1 cellular context compared by ENCODE assay signal in the genomic region with DNA sequence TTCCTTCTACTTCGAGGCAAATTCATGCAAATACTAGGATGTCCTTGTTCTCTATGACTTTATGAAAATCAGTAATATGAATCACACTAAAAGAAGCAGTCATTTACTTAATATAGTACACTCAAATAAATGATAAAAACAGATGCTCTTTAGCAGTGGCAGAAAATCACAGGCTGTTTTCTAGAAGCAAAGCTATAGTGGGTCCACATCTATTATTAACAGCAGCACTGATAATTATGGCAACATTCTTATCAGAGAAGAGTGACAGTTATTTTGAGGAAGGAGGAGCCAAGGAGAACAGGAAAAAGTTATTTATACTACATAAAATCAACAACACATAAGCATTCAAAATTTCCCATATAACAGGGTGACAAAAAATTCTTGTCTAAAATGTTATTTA.
TF ChIP-seq lines count a peak whose summit lies in the region.

No MANE protein-coding gene starts in this region.

TF ChIP-seq in endothelial cell of umbilical vein, 7 proteins besides CTCF, POLR2A, EP300 and RAD21:
- TF ChIP-seq, protein P1, sequence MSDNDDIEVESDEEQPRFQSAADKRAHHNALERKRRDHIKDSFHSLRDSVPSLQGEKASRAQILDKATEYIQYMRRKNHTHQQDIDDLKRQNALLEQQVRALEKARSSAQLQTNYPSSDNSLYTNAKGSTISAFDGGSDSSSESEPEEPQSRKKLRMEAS (IDR thresholded peaks at IDR 0.05; ENCODE audit: insufficient read depth, insufficient read length): no peak
- no peak for TF ChIP-seq GATA2 (IDR thresholded peaks at IDR 0.05; ENCODE audit: insufficient read depth, insufficient read length, low read depth, low read length)
- no peak for TF ChIP-seq POLR2AphosphoS5 (IDR thresholded peaks at IDR 0.05; ENCODE audit: insufficient read depth, low read depth, low read length)
- no peak for TF ChIP-seq MYC (IDR thresholded peaks at IDR 0.05; ENCODE audit: low read depth, low read length)
- no peak for TF ChIP-seq JUN (IDR thresholded peaks at IDR 0.05; ENCODE audit: borderline replicate concordance, insufficient read depth, insufficient read length, low read depth)
- TF ChIP-seq FOS (IDR thresholded peaks at IDR 0.05; ENCODE audit: borderline replicate concordance, insufficient read depth, low read length): no peak
- no peak for TF ChIP-seq EZH2 (IDR thresholded peaks at IDR 0.05; ENCODE audit: borderline replicate concordance, low read depth, low read length, severe bottlenecking)
